Comparison of ENCODE assay signal across 2 cellular contexts in the genomic region with DNA sequence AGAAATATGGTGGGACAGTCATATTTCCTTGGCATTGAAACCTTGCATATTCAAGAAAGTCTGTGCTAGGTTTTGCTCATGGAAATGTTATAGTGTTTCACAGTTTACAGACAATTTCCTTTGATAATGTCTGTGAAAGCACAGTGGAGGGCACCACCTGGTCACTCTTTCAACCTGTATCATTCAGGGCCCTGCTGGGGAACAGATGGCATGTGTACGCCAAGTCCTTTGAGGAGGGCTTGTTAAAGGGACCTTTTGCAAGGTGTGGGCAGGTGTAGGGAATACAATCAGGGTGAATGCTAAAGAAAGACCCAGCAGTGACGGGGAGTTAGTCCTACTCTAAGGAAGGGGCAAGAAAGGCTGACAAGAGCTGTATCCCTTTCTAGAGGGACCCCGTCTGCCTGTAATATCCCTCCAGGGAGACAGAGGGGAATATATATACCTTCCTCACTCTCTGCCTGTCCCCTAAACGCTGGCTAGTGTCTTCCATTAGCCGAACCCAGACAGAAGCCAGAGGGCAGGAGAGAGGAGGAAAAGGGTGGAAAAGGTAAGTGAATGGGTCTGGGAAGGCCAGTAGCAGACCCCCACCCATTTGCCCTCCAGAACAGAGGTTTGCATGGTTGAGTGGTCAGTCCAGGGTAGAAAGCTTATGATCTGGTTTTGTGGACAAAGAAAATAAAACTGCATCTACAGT.
TF ChIP-seq lines count a peak whose summit lies in the region.

No MANE protein-coding gene starts in this region.

TF ChIP-seq in SK-N-SH, 30 proteins besides CTCF, POLR2A, EP300 and RAD21 (continued from another document):
- TF ChIP-seq, protein P1, sequence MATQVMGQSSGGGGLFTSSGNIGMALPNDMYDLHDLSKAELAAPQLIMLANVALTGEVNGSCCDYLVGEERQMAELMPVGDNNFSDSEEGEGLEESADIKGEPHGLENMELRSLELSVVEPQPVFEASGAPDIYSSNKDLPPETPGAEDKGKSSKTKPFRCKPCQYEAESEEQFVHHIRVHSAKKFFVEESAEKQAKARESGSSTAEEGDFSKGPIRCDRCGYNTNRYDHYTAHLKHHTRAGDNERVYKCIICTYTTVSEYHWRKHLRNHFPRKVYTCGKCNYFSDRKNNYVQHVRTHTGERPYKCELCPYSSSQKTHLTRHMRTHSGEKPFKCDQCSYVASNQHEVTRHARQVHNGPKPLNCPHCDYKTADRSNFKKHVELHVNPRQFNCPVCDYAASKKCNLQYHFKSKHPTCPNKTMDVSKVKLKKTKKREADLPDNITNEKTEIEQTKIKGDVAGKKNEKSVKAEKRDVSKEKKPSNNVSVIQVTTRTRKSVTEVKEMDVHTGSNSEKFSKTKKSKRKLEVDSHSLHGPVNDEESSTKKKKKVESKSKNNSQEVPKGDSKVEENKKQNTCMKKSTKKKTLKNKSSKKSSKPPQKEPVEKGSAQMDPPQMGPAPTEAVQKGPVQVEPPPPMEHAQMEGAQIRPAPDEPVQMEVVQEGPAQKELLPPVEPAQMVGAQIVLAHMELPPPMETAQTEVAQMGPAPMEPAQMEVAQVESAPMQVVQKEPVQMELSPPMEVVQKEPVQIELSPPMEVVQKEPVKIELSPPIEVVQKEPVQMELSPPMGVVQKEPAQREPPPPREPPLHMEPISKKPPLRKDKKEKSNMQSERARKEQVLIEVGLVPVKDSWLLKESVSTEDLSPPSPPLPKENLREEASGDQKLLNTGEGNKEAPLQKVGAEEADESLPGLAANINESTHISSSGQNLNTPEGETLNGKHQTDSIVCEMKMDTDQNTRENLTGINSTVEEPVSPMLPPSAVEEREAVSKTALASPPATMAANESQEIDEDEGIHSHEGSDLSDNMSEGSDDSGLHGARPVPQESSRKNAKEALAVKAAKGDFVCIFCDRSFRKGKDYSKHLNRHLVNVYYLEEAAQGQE (IDR thresholded peaks at IDR 0.05; ENCODE audit: low read depth, low read length): no peak
- TF ChIP-seq TCF12 (IDR thresholded peaks at IDR 0.05) (no peak), MAX (IDR thresholded peaks at IDR 0.05; ENCODE audit: low read depth) (no peak), FOXM1 (IDR thresholded peaks at IDR 0.05; ENCODE audit: low read depth) (no peak), RXRA (IDR thresholded peaks at IDR 0.05; ENCODE audit: borderline replicate concordance, low read depth) (no peak), RFX5 (IDR thresholded peaks at IDR 0.05; ENCODE audit: low read length) (no peak), JUND (IDR thresholded peaks at IDR 0.05) (no peak), TEAD4 (IDR thresholded peaks at IDR 0.05; ENCODE audit: borderline replicate concordance, insufficient read depth) (no peak), GATA2 (CRISPR knock-in tag; IDR thresholded peaks at IDR 0.05) (no peak), GABPA (IDR thresholded peaks at IDR 0.05; ENCODE audit: low read depth) (no peak), SMC3 (IDR thresholded peaks at IDR 0.05; ENCODE audit: low read depth, low read length) (no peak), NRF1 (IDR thresholded peaks at IDR 0.05; ENCODE audit: low read depth, low read length) (no peak), RCOR1 (IDR thresholded peaks at IDR 0.05; ENCODE audit: low read length) (no peak), MEF2A (IDR thresholded peaks at IDR 0.05; ENCODE audit: borderline replicate concordance, low read depth) (no peak), SIN3A (IDR thresholded peaks at IDR 0.05; ENCODE audit: borderline replicate concordance, low read depth, low read length) (no peak)
- TF ChIP-seq, protein P2, sequence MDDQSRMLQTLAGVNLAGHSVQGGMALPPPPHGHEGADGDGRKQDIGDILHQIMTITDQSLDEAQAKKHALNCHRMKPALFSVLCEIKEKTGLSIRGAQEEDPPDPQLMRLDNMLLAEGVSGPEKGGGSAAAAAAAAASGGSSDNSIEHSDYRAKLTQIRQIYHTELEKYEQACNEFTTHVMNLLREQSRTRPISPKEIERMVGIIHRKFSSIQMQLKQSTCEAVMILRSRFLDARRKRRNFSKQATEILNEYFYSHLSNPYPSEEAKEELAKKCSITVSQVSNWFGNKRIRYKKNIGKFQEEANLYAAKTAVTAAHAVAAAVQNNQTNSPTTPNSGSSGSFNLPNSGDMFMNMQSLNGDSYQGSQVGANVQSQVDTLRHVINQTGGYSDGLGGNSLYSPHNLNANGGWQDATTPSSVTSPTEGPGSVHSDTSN (IDR thresholded peaks at IDR 0.05): no peak
- TF ChIP-seq, protein P3, sequence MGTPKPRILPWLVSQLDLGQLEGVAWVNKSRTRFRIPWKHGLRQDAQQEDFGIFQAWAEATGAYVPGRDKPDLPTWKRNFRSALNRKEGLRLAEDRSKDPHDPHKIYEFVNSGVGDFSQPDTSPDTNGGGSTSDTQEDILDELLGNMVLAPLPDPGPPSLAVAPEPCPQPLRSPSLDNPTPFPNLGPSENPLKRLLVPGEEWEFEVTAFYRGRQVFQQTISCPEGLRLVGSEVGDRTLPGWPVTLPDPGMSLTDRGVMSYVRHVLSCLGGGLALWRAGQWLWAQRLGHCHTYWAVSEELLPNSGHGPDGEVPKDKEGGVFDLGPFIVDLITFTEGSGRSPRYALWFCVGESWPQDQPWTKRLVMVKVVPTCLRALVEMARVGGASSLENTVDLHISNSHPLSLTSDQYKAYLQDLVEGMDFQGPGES (IDR thresholded peaks at IDR 0.05; ENCODE audit: low read depth, low read length): no peak
TF ChIP-seq in SK-N-SH: peak in this region for 0.

TF ChIP-seq in SK-N-SH treated with all-trans-retinoic acid at 6 μM for 48 hours, 23 proteins besides CTCF, POLR2A, EP300 and RAD21 (continued from another document):
- TF ChIP-seq CSRNP3 (CRISPR knock-in tag; IDR thresholded peaks at IDR 0.05) (no peak), BACH2 (CRISPR knock-in tag; IDR thresholded peaks at IDR 0.05; ENCODE audit: borderline replicate concordance) (no peak), PPARA (CRISPR knock-in tag; IDR thresholded peaks at IDR 0.05; ENCODE audit: borderline replicate concordance) (no peak), ESRRG (CRISPR knock-in tag; IDR thresholded peaks at IDR 0.05) (no peak), ZNF8 (CRISPR knock-in tag; IDR thresholded peaks at IDR 0.05) (no peak), ZFP3 (CRISPR knock-in tag; IDR thresholded peaks at IDR 0.05) (no peak), ZFP30 (CRISPR knock-in tag; IDR thresholded peaks at IDR 0.05) (no peak), CSDC2 (CRISPR knock-in tag; IDR thresholded peaks at IDR 0.05) (no peak), TCF4 (CRISPR knock-in tag; IDR thresholded peaks at IDR 0.05; ENCODE audit: borderline replicate concordance) (no peak), ZC3H10 (CRISPR knock-in tag; IDR thresholded peaks at IDR 0.05) (no peak), ZNF565 (CRISPR knock-in tag; conservative IDR thresholded peaks at IDR 0.05; ENCODE audit: low read depth) (no peak), POU6F1 (CRISPR knock-in tag; IDR thresholded peaks at IDR 0.05; ENCODE audit: borderline replicate concordance, low read depth) (no peak), OSR1 (CRISPR knock-in tag; IDR thresholded peaks at IDR 0.05) (no peak), TOX (CRISPR knock-in tag; IDR thresholded peaks at IDR 0.05; ENCODE audit: borderline replicate concordance) (no peak), ZNF70 (CRISPR knock-in tag; IDR thresholded peaks at IDR 0.05) (no peak)
- TF ChIP-seq, protein P4, sequence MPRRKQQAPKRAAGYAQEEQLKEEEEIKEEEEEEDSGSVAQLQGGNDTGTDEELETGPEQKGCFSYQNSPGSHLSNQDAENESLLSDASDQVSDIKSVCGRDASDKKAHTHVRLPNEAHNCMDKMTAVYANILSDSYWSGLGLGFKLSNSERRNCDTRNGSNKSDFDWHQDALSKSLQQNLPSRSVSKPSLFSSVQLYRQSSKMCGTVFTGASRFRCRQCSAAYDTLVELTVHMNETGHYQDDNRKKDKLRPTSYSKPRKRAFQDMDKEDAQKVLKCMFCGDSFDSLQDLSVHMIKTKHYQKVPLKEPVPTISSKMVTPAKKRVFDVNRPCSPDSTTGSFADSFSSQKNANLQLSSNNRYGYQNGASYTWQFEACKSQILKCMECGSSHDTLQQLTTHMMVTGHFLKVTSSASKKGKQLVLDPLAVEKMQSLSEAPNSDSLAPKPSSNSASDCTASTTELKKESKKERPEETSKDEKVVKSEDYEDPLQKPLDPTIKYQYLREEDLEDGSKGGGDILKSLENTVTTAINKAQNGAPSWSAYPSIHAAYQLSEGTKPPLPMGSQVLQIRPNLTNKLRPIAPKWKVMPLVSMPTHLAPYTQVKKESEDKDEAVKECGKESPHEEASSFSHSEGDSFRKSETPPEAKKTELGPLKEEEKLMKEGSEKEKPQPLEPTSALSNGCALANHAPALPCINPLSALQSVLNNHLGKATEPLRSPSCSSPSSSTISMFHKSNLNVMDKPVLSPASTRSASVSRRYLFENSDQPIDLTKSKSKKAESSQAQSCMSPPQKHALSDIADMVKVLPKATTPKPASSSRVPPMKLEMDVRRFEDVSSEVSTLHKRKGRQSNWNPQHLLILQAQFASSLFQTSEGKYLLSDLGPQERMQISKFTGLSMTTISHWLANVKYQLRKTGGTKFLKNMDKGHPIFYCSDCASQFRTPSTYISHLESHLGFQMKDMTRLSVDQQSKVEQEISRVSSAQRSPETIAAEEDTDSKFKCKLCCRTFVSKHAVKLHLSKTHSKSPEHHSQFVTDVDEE (CRISPR knock-in tag; IDR thresholded peaks at IDR 0.05): no peak
- TF ChIP-seq, protein P5, sequence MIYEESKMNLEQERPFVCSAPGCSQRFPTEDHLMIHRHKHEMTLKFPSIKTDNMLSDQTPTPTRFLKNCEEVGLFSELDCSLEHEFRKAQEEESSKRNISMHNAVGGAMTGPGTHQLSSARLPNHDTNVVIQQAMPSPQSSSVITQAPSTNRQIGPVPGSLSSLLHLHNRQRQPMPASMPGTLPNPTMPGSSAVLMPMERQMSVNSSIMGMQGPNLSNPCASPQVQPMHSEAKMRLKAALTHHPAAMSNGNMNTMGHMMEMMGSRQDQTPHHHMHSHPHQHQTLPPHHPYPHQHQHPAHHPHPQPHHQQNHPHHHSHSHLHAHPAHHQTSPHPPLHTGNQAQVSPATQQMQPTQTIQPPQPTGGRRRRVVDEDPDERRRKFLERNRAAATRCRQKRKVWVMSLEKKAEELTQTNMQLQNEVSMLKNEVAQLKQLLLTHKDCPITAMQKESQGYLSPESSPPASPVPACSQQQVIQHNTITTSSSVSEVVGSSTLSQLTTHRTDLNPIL (CRISPR knock-in tag; IDR thresholded peaks at IDR 0.05; ENCODE audit: low read depth): no peak
